ENCODE assay signal across 25 cellular contexts in the genomic region with DNA sequence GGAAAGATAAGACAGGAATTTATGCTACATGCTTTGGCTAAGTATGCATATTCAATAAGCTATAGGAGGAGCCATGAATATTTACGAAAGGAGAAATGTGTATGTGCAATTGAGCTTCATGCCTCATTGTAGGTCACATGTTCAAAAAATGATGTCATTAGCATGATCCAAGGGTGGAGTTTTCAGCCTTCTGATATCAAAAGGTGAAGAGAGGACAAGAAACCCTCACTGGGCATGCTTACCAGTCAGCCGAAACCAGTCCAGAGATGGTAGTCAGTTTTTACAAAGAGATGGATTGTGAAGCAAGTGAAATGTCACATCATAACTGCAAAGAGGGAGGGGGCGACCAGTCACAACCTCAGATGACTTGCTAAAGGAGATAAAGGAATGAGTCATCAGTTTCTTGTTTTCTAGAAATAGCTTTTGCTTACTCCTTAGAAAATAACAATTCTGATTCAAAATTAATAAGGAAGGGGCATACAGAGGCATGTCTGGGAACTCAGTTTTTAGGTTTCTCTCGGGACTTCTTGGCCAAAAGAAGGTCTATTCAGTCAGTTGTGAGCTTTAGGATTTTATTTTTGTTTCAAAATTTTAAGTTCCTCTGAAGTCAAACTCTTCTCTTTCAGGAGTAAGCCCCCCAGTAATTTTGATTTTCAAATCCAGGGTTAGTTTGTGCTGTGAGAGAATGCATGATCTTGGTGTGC.
DNase-seq lines count a peak whose midpoint lies in the region; ATAC-seq and TF ChIP-seq lines count a peak whose summit lies in the region.
"Had no signal": no experiment of that assay in that cellular context is flagged by ENCODE, and none has a peak within 500 bp of the region (broad histone marks: within the 10 kb centered on the region; RNA-seq: fewer than 3 reads in every experiment).

No MANE protein-coding gene starts in this region.

- H3K27me3 Mint-ChIP-seq in neural crest cell (ENCODE audit: low read depth), result no peaks in the 10 kb centered on the region
- H3K27me3 Mint-ChIP-seq: activated B cell treated with CpG ODN at 0.5 μM for 24 hours; activated CD8-positive, alpha-beta memory T cell treated with anti-CD3 and anti-CD28 coated beads, Interleukin-2, amount 10 ng/mL, durations not matched to agents 7 days and 5 days; stimulated activated naive CD8-positive, alpha-beta T cell treated with anti-CD3 and anti-CD28 coated beads, Interleukin-15, amount 100 ng/mL, for 72 hours had no signal

- no peaks in the 10 kb centered on the region for H3K9me3 Mint-ChIP-seq in neural crest cell

- TF ChIP-seq CTCF in neural crest cell (conservative IDR thresholded peaks at IDR 0.05), result no peak

- in situ Hi-C loops in SK-MEL-5 (cut with HindIII; ENCODE audit: low pct_unique_long_range_greater_than_20kb, low sequenced_read_pairs), result no loop called here

- peak; percentile 72 for ATAC-seq in GM18868 (IDR thresholded peaks at IDR 0.05; ENCODE audit: unreplicated experiment)
- peak; percentile 48 for ATAC-seq in HG02759 (IDR thresholded peaks at IDR 0.05; ENCODE audit: unreplicated experiment)
- ATAC-seq in HG02884 (IDR thresholded peaks at IDR 0.05; ENCODE audit: unreplicated experiment), result no peak
- ATAC-seq in HG03521 (IDR thresholded peaks at IDR 0.05; ENCODE audit: unreplicated experiment), result no peak
- ATAC-seq: activated CD8-positive, alpha-beta memory T cell treated with anti-CD3 and anti-CD28 coated beads, Interleukin-2, amount 10 ng/mL, durations not matched to agents 7 days and 5 days; body of pancreas; CD8-positive, alpha-beta T cell; natural killer cell; stimulated activated naive CD8-positive, alpha-beta T cell treated with anti-CD3 and anti-CD28 coated beads, Interleukin-15, amount 100 ng/mL, for 72 hours had no signal

- DNase-seq in SK-MEL-5 (ENCODE audit: low read depth, low spot score), result peak; percentile 97
- no peak for DNase-seq in neural crest cell (ENCODE audit: low read depth, low spot score)
- DNase-seq in kidney tubule cell (ENCODE audit: low spot score), result no peak
- no peak for DNase-seq in globus pallidus (ENCODE audit: low spot score)
- DNase-seq: activated B cell treated with CpG ODN at 0.5 μM for 24 hours; activated CD8-positive, alpha-beta memory T cell treated with anti-CD3 and anti-CD28 coated beads, Interleukin-2, amount 10 ng/mL, durations not matched to agents 7 days and 5 days; activated naive CD4-positive, alpha-beta T cell; activated T-cell treated with anti-CD3 and anti-CD28 coated beads, Interleukin-2, amount 50 U/mL, for 48 hours; AML-193; body of pancreas; CD8-positive, alpha-beta T cell; cerebellar nuclear complex; DMS153; GDM1; midbrain; natural killer cell; NCI-H1436; NCI-H2081 treated with DMSO at 0.1 percent for 48 hours; NCI-H345; NCI-H82; stimulated activated naive CD8-positive, alpha-beta T cell treated with anti-CD3 and anti-CD28 coated beads, Interleukin-15, amount 100 ng/mL, for 72 hours had no signal

- H3K27ac Mint-ChIP-seq in neural crest cell (ENCODE audit: unreplicated experiment), result peak overlapping the region; percentile 5
- H3K27ac Mint-ChIP-seq: activated B cell treated with CpG ODN at 0.5 μM for 24 hours; activated CD8-positive, alpha-beta memory T cell treated with anti-CD3 and anti-CD28 coated beads, Interleukin-2, amount 10 ng/mL, durations not matched to agents 7 days and 5 days; CD8-positive, alpha-beta T cell; natural killer cell; stimulated activated naive CD8-positive, alpha-beta T cell treated with anti-CD3 and anti-CD28 coated beads, Interleukin-15, amount 100 ng/mL, for 72 hours had no signal

- H3K4me1 Mint-ChIP-seq in neural crest cell, result no peaks in the 10 kb centered on the region
- H3K4me1 Mint-ChIP-seq: activated B cell treated with CpG ODN at 0.5 μM for 24 hours; activated CD8-positive, alpha-beta memory T cell treated with anti-CD3 and anti-CD28 coated beads, Interleukin-2, amount 10 ng/mL, durations not matched to agents 7 days and 5 days; natural killer cell; stimulated activated naive CD8-positive, alpha-beta T cell treated with anti-CD3 and anti-CD28 coated beads, Interleukin-15, amount 100 ng/mL, for 72 hours had no signal

- no peaks in the 10 kb centered on the region for H3K36me3 Mint-ChIP-seq in neural crest cell (ENCODE audit: low read depth)
- H3K36me3 Mint-ChIP-seq: activated CD8-positive, alpha-beta memory T cell treated with anti-CD3 and anti-CD28 coated beads, Interleukin-2, amount 10 ng/mL, durations not matched to agents 7 days and 5 days; CD8-positive, alpha-beta T cell had no signal

- no peak overlapping the region for H3K4me3 Mint-ChIP-seq in neural crest cell
- H3K4me3 Mint-ChIP-seq: activated B cell treated with CpG ODN at 0.5 μM for 24 hours; activated CD8-positive, alpha-beta memory T cell treated with anti-CD3 and anti-CD28 coated beads, Interleukin-2, amount 10 ng/mL, durations not matched to agents 7 days and 5 days; CD8-positive, alpha-beta T cell; natural killer cell; stimulated activated naive CD8-positive, alpha-beta T cell treated with anti-CD3 and anti-CD28 coated beads, Interleukin-15, amount 100 ng/mL, for 72 hours had no signal

Comparison
In these comparisons a context has a peak if more than half of its experiments do, and no peak if none do; other contexts are left out.
1. ATAC-seq: peak in GM18868 (single experiment) and HG02759 (single experiment); none in HG02884 (single experiment) and HG03521 (single experiment).